ENCODE assay signal across 26 cellular contexts in the genomic region with DNA sequence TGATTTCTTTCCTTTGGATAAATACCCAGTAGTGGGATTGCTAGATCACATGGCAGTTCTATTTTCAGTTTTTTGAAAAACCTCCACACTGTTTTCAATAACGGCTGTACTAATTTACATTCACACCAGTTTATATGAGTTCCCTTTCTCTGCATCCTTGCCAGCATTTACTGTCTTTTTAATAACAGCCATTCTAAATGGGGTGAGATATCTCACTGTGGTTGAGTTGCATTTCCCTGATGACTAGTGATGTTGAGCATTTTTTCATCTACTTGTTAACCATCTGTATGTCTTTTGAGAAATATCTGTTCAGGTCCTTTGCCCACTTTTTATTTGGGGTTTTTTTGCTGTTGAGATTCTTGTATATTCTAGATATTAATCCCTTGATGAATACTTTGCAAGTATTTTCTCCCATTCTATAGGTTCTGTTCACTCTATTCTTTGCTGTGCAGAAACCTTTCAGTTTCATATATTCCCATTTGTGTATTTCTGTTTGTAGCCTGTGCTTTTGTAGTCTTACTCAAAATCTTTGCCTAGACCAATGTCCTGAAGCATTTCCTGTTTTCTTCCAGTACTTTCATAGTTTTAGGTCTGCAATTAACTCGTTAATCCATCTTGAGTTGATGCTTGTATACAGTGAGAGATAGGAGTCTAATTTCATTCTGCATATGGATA. TPM values are rescaled to one million over a fixed set of nuclear protein-coding genes. Genes with fewer than 3 reads are reported as not detected.
"Had no signal": no experiment of that assay in that cellular context is flagged by ENCODE, and none has a peak within 500 bp of the region (broad histone marks: within the 10 kb centered on the region; RNA-seq: fewer than 3 reads in every experiment).

No MANE protein-coding gene starts in this region.

- H3K4me3 Mint-ChIP-seq: memory B cell; nephron progenitor cell; T-helper 2 cell treated with Interferon-gamma antibody and Interleukin-4, amounts not matched to agents 5 μg/mL and 100 μg/mL, for 36 hours had no signal

- H3K27me3 Mint-ChIP-seq: memory B cell had no signal

- ATAC-seq: body of pancreas had no signal

- H3K27ac ChIP-seq: adrenal gland, body of pancreas, coronary artery, esophagus squamous epithelium, left ventricle myocardium inferior, transverse colon, vagina had no signal

- H3K36me3 ChIP-seq: adrenal gland, left ventricle myocardium inferior, transverse colon, vagina had no signal

- H3K4me1 ChIP-seq: adrenal gland, body of pancreas, esophagus squamous epithelium, left ventricle myocardium inferior, transverse colon, vagina had no signal

- H3K4me3 ChIP-seq: adrenal gland, body of pancreas, coronary artery, esophagus squamous epithelium, left ventricle myocardium inferior, transverse colon, vagina had no signal

- H3K27ac Mint-ChIP-seq: memory B cell; nephron progenitor cell; T-helper 2 cell treated with Interferon-gamma antibody and Interleukin-4, amounts not matched to agents 5 μg/mL and 100 μg/mL, for 36 hours had no signal

- H3K9me3 ChIP-seq: adrenal gland, body of pancreas, transverse colon, vagina had no signal

- H3K4me1 Mint-ChIP-seq: memory B cell, nephron progenitor cell had no signal

- DNase-seq: activated CD4-positive, alpha-beta T cell treated with anti-CD3 and anti-CD28 coated beads, Interleukin-2, amount 50 U/mL, for 1 hour; activated naive CD4-positive, alpha-beta T cell; adrenal gland; body of pancreas; caudate nucleus; effector CD4-positive, alpha-beta T cell; esophagus squamous epithelium; hippocampal formation; left ventricle myocardium inferior; nephron progenitor cell; occipital lobe; stimulated activated CD4-positive, alpha-beta T cell treated with anti-CD3 and anti-CD28 coated beads, Interleukin-15, amount 100 ng/mL, for 24 hours; stimulated activated CD4-positive, alpha-beta T cell treated with anti-CD3 and anti-CD28 coated beads, Interleukin-4, amount 100 ng/mL, for 24 hours; stimulated activated naive CD4-positive, alpha-beta T cell treated with Interleukin-2 at 50 U/mL for 16 hours; substantia nigra; transverse colon had no signal

- H3K27me3 ChIP-seq: adrenal gland, body of pancreas, esophagus squamous epithelium, transverse colon, vagina had no signal

RNA-seq across cellular contexts. Expression of a gene that starts 59.1 kb away (rescaled TPM):
- total RNA-seq: body of pancreas, endothelial cell of umbilical vein, esophagus squamous epithelium, glomerular endothelial cell, kidney epithelial cell, left ventricle myocardium inferior, mucosa of gallbladder, occipital lobe, posterior vena cava, skeletal muscle tissue, transverse colon, vagina had no signal
- polyA plus RNA-seq: endothelial cell of umbilical vein had no signal
